Comparison of ENCODE assay signal across 10 cellular contexts in the genomic region with DNA sequence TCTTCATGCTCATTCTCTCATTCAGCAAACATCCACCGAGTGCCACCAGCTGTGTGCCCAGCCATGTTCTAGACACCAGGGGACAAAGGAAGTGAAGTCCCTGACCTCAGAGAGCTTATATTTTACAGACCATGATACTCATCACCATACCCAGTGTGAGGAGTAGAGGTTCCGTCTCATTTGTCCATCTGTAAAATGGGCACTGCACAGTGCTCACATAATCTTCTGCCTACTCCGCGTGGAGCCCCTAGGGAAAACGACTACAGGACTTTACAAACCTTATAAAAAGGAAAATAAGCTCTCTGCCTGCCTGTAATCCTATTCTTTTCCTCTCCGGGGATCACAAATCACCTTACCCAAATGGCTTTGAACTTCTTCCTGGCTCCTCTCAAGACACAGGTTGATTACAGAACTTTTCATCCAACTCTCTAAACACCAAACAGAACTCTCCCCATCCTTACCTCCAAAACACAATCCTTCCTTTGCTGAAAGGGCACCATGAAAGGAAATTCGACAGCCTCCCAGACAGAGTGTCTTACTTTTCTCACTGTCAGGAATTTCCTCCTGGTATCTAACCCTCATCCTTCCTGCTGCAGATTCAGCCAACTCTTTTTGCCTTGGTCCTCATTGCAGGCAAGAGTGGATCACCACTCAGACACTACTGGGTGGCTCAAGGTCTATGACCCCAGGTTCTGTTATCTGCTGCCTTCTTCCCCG.
A peak's percentile ranks its signal among the peaks of the same experiment; 100 is the strongest.
DNase-seq lines count a peak whose midpoint lies in the region; ATAC-seq and TF ChIP-seq lines count a peak whose summit lies in the region.
"Had no signal": no experiment of that assay in that cellular context is flagged by ENCODE, and none has a peak within 500 bp of the region (broad histone marks: within the 10 kb centered on the region; RNA-seq: fewer than 3 reads in every experiment).

No MANE protein-coding gene starts in this region.

- no peak for TF ChIP-seq CTCF in heart left ventricle (IDR thresholded peaks at IDR 0.05)
- TF ChIP-seq CTCF in esophagus squamous epithelium (IDR thresholded peaks at IDR 0.05): no peak
- TF ChIP-seq CTCF in vagina (IDR thresholded peaks at IDR 0.05): no peak

- no peak overlapping the region for H4K12ac ChIP-seq in trophoblast cell (ENCODE audit: low read depth, low read length)

- H3K27ac ChIP-seq in heart left ventricle (peak overlapping the region; percentile 85 to 99 (median 94)), esophagus squamous epithelium (peak overlapping the region; percentile 63 to 95 (median 92)), trophoblast cell (ENCODE audit: low read depth, low read length) (no peak overlapping the region), vagina (peak overlapping the region; percentile 91)

- no peak overlapping the region for H2BK120ac ChIP-seq in trophoblast cell (ENCODE audit: insufficient read depth, low read length, poor library complexity)

- no peak overlapping the region for H2AK5ac ChIP-seq in trophoblast cell (ENCODE audit: low read length)

- H3K4me2 ChIP-seq in trophoblast cell (ENCODE audit: low read length): no peak overlapping the region

- TF ChIP-seq POLR2A in heart left ventricle (IDR thresholded peaks at IDR 0.05): no peak
- no peak for TF ChIP-seq POLR2A in esophagus squamous epithelium (IDR thresholded peaks at IDR 0.05)
- TF ChIP-seq POLR2A in vagina (IDR thresholded peaks at IDR 0.05): no peak

- no peak overlapping the region for H2BK5ac ChIP-seq in trophoblast cell (ENCODE audit: low read depth, low read length, poor library complexity)

- H3K4me3 ChIP-seq in heart left ventricle: peak overlapping the region in 6 of 12 donors; percentile 9 to 36 (median 16)
- peak overlapping the region in 1 of 4 donors; percentile 36 for H3K4me3 ChIP-seq in esophagus squamous epithelium
- no peak overlapping the region for H3K4me3 ChIP-seq in trophoblast cell (ENCODE audit: low read depth, low read length)
- H3K4me3 ChIP-seq in vagina: no peak overlapping the region

- no peaks in the 10 kb centered on the region for H3K27me3 ChIP-seq in heart left ventricle
- H3K27me3 ChIP-seq in esophagus squamous epithelium: no peaks in the 10 kb centered on the region
- no peaks in the 10 kb centered on the region for H3K27me3 ChIP-seq in trophoblast cell (ENCODE audit: insufficient read depth, low read length)
- H3K27me3 ChIP-seq in vagina: no peaks in the 10 kb centered on the region

- H2AFZ ChIP-seq in trophoblast cell (ENCODE audit: insufficient read depth, low read length, poor library complexity): peak overlapping the region; percentile 3

- no peak overlapping the region for H3K14ac ChIP-seq in trophoblast cell (ENCODE audit: low read length)

- H3K18ac ChIP-seq in trophoblast cell (ENCODE audit: low read length): no peak overlapping the region

- no peak overlapping the region for H3K9ac ChIP-seq in trophoblast cell (ENCODE audit: low read length)

- 43 to 56% (median 46%) methylated on average over 8 of the region's 8 CpGs for WGBS in heart left ventricle, 4 donors
- WGBS in esophagus squamous epithelium, 2 donors: 50 to 72% methylated on average over 6 to 8 of the region's 8 CpGs
- no CpG with 5 or more reads among the region's 8 CpGs for WGBS in trophoblast cell (ENCODE audit: extremely low coverage, insufficient coverage, insufficient read length)

- H3K4me1 ChIP-seq in heart left ventricle (peaks cover 34 to 100% (median 100%) of the 10 kb centered on the region in 12 donors), esophagus squamous epithelium (peaks cover 72 to 100% (median 95%) of the 10 kb centered on the region in 3 donors), trophoblast cell (ENCODE audit: control insufficient read depth in 1 of 2, insufficient read depth in 2 of 2, low read length in 2 of 2) (no peaks in the 10 kb centered on the region), vagina (peaks cover 100% of the 10 kb centered on the region)

- H4K91ac ChIP-seq in trophoblast cell (ENCODE audit: low read depth, low read length): no peak overlapping the region

- no peaks in the 10 kb centered on the region for H3K79me1 ChIP-seq in trophoblast cell (ENCODE audit: low read length)

- H3K23ac ChIP-seq in trophoblast cell (ENCODE audit: low read length): no peak overlapping the region

- no peak overlapping the region for H4K8ac ChIP-seq in trophoblast cell (ENCODE audit: low read depth, low read length)

- H3K9me3 ChIP-seq in heart left ventricle (no peaks in the 10 kb centered on the region), esophagus squamous epithelium (no peaks in the 10 kb centered on the region), trophoblast cell (ENCODE audit: insufficient read depth, low read depth, low read length) (peaks cover 1% of the 10 kb centered on the region), vagina (no peaks in the 10 kb centered on the region)

- H2BK12ac ChIP-seq in trophoblast cell (ENCODE audit: low read length): no peak overlapping the region

- no peak overlapping the region for H3K4ac ChIP-seq in trophoblast cell (ENCODE audit: low read depth, low read length)

- no peak for DNase-seq in heart left ventricle
- no peak for DNase-seq in Right ventricle myocardium inferior (ENCODE audit: missing footprints)
- no peak for DNase-seq in esophagus squamous epithelium (lab: John Stamatoyannopoulos, UW)
- no peak for DNase-seq in trophoblast cell
- DNase-seq in vagina (ENCODE audit: extremely low spot score in 2 of 2): no peak
- no peak for DNase-seq in effector CD8-positive, alpha-beta T cell (lab: John Stamatoyannopoulos, UW)
- no peak for DNase-seq in activated CD8-positive, alpha-beta memory T cell treated with anti-CD3 and anti-CD28 coated beads, Interleukin-2, amount 50 U/mL, for 48 hours
- DNase-seq in hypothalamus (lab: John Stamatoyannopoulos, UW): no peak
- DNase-seq: activated naive CD4-positive, alpha-beta T cell treated with anti-CD3 and anti-CD28 coated beads, Interleukin-2, amount 50 U/mL, for 16 hours; NCI-H82 had no signal

- H3K36me3 ChIP-seq in heart left ventricle (peaks cover 0 to 56% (median 27%) of the 10 kb centered on the region in 9 donors), esophagus squamous epithelium (peaks cover 0 to 29% (median 0%) of the 10 kb centered on the region in 3 donors), trophoblast cell (ENCODE audit: control insufficient read depth in 1 of 2, insufficient read depth in 2 of 2, low read length in 2 of 2) (no peaks in the 10 kb centered on the region), vagina (no peaks in the 10 kb centered on the region)

- no peaks in the 10 kb centered on the region for H3K79me2 ChIP-seq in trophoblast cell (ENCODE audit: control insufficient read depth, insufficient read depth, low read length, poor library complexity)

- ATAC-seq in heart left ventricle (no peak), Right ventricle myocardium inferior (no peak)

- intact Hi-C loops in heart left ventricle (cut with DNase I): loop anchor here in 8 of 10 donors (2.0 to 5.0 kb wide), 6 partner anchors 14 to 84 kb away; no protein-coding TSS in a partner anchor
- intact Hi-C loops in Right ventricle myocardium inferior (cut with DNase I): loop anchor here (2.0 to 5.0 kb wide), 3 partner anchors 39 to 84 kb away; no protein-coding TSS in a partner anchor
- intact Hi-C loops in esophagus squamous epithelium (cut with DNase I): no loop called here
- intact Hi-C loops in vagina (cut with DNase I): loop anchor here (5.0 kb wide), 1 partner anchor 39 kb away; no protein-coding TSS in a partner anchor
